ENCODE assay signal across 13 cellular contexts in the genomic region with DNA sequence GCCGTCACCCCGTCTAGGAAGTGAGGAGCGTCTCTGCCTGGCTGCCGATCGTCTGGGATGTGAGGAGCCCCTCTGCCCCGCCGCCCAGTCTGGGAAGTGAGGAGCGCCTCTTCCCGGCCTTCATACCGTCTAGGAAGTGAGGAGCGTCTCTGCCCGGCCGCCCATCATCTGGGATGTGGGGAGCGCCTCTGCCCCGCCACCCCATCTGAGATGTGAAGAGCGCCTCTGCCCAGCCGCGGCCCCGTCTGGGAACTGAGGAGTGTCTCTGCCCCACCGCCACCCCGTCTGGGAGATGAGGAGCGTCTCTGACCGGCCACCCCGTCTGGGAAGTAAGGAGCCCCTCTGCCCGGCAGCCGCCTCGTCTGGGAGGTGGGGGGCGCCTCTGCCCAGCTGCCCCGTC. TPM values are rescaled to one million over a fixed set of nuclear protein-coding genes. Genes with fewer than 3 reads are reported as not detected.
"Had no signal": no experiment of that assay in that cellular context is flagged by ENCODE, and none has a peak within 500 bp of the region (broad histone marks: within the 10 kb centered on the region; RNA-seq: fewer than 3 reads in every experiment).

No MANE protein-coding gene starts in this region.

RNA-seq across cellular contexts. Expression of gene PCDH8, which starts 30.6 kb away (rescaled TPM):
- total RNA-seq: activated naive CD4-positive, alpha-beta T cell treated with anti-CD3 and anti-CD28 coated beads for 36 hours; activated naive CD4-positive, alpha-beta T cell treated with anti-CD3 and anti-CD28 coated beads, Interleukin-2, amount 50 U/mL, for 72 hours; activated naive CD8-positive, alpha-beta T cell treated with anti-CD3 and anti-CD28 coated beads for 36 hours; activated naive CD8-positive, alpha-beta T cell treated with anti-CD3 and anti-CD28 coated beads, Interleukin-2, amount 10 ng/mL, durations not matched to agents 7 days and 5 days; activated T-cell treated with anti-CD3 and anti-CD28 coated beads, Interleukin-2, amount 50 U/mL, for 4 hours; activated T-cell treated with anti-CD3 and anti-CD28 coated beads, Interleukin-2, amount 50 U/mL, for 72 hours; activated T-helper 1 cell treated with anti-CD3 and anti-CD28 coated beads, Interleukin-12 subunit alpha, Interleukin-12 subunit beta, Interleukin-2, Interleukin-4 antibody, amounts not matched to agents 30 ng/mL and 10 ng/mL and 1 ng/mL, durations not matched to agents 14 hours and 24 hours and 36 hours; activated T-helper 17 cell treated with anti-CD3 and anti-CD28 coated beads, Interleukin-2, amount 50 U/mL, for 72 hours; ascending aorta; body of pancreas; bronchial epithelial cell; cardiac septum; chondrocyte had no signal
